In the genomic region with DNA sequence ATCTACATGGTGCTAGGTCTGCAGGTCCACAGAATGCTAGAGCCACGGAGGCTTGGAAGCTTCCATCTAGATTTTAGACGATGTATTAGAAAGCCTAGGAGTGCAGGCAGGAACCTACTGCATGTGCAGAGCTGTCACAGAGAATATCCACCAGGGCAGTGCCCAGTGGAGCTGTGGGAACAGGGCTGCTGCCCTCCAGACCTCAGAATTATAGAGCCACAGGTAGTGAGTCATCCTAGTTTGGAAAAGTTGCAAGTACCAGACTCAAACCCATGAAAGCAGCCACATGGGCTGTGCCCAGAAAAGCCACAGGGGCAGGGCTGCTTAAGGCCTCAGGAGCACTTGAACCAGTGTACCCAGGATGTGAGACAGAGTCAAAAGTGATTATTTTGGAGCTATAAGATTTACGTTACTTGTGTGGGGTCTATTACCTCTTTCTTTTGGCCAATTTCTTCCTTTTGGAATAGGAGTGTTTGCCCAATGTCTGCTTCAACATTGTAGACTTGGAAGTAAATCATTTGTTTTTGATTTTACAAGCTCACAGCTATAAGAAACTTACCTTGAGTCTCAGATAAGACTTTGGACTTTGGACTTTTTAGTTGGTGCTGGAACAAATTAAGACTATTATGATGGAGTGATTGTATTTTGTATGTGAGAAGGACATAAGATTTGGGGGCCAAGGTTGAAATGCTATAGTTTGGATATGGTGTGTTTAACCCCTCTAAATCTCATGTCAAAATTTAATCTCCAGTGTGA, we compare ENCODE assay signal across 22 cellular contexts.
DNase-seq lines count a peak whose midpoint lies in the region; ATAC-seq, FAIRE-seq and TF ChIP-seq lines count a peak whose summit lies in the region.
"Had no signal": no experiment of that assay in that cellular context is flagged by ENCODE, and none has a peak within 500 bp of the region (broad histone marks: within the 10 kb centered on the region; RNA-seq: fewer than 3 reads in every experiment).

No MANE protein-coding gene starts in this region.

- peaks cover 14 to 25% (median 15%) of the 10 kb centered on the region in 3 donors for H3K4me1 ChIP-seq in pancreas
- no peaks in the 10 kb centered on the region for H3K4me1 ChIP-seq in PC-3 (ENCODE audit: insufficient read depth, low read length)
- H3K4me1 ChIP-seq in upper lobe of right lung = no peaks in the 10 kb centered on the region
- H3K4me1 ChIP-seq in Peyer's patch = no peaks in the 10 kb centered on the region
- H3K4me1 ChIP-seq: A549, Caco-2 had no signal

- H3K9me3 ChIP-seq in pancreas (peaks cover 0 to 3% (median 0%) of the 10 kb centered on the region in 4 donors), PC-3 (ENCODE audit: low read length) (no peaks in the 10 kb centered on the region), upper lobe of right lung (no peaks in the 10 kb centered on the region), Peyer's patch (no peaks in the 10 kb centered on the region)
- H3K9me3 ChIP-seq: A549, Caco-2 had no signal

- H3K36me3 Mint-ChIP-seq in activated CD4-positive, alpha-beta memory T cell treated with anti-CD3 and anti-CD28 coated beads for 36 hours = no peaks in the 10 kb centered on the region
- H3K36me3 Mint-ChIP-seq: IgD-negative memory B cell had no signal

- no peaks in the 10 kb centered on the region for H3F3A ChIP-seq in PC-3 (ENCODE audit: low read length, unreplicated experiment)

- H3K36me3 ChIP-seq in pancreas (no peaks in the 10 kb centered on the region), PC-3 (ENCODE audit: low read depth, low read length) (no peaks in the 10 kb centered on the region), upper lobe of right lung (no peaks in the 10 kb centered on the region), Peyer's patch (no peaks in the 10 kb centered on the region)

- H2AFZ ChIP-seq in PC-3 (ENCODE audit: low read length) = no peak overlapping the region
- H2AFZ ChIP-seq: GM23338 had no signal

- FAIRE-seq in colon (lab: Jason Lieb, UNC) = peak; percentile 55
- FAIRE-seq in pancreas (lab: Jason Lieb, UNC) = no peak
- FAIRE-seq: A549, D721Med, H54, HepG2 had no signal

- POLR2A ChIA-PET in PC-3 (lab: Charles Lee; ENCODE audit: unreplicated experiment) = no interaction called here
- POLR2A ChIA-PET in activated CD4-positive, alpha-beta memory T cell treated with anti-CD3 and anti-CD28 coated beads for 36 hours (lab: Charles Lee) = no interaction called here

- H3K79me2 ChIP-seq in PC-3 (ENCODE audit: low read length) = no peaks in the 10 kb centered on the region

- H3K9ac ChIP-seq in PC-3 (ENCODE audit: low read length) = no peak overlapping the region

- H3K4me3 Mint-ChIP-seq in activated CD4-positive, alpha-beta memory T cell treated with anti-CD3 and anti-CD28 coated beads for 36 hours = no peak overlapping the region
- H3K4me3 Mint-ChIP-seq: CD4-positive, alpha-beta T cell; GM23338 had no signal

- H3K27ac Mint-ChIP-seq in activated CD4-positive, alpha-beta memory T cell treated with anti-CD3 and anti-CD28 coated beads for 36 hours = no peak overlapping the region
- H3K27ac Mint-ChIP-seq: CD4-positive, alpha-beta T cell; GM23338; IgD-negative memory B cell had no signal

- H3K4me1 Mint-ChIP-seq in activated CD4-positive, alpha-beta memory T cell treated with anti-CD3 and anti-CD28 coated beads for 36 hours (ENCODE audit: low read depth) = no peaks in the 10 kb centered on the region
- H3K4me1 Mint-ChIP-seq: GM23338, IgD-negative memory B cell had no signal

- H3K9me2 ChIP-seq in PC-3 (replicated peaks; ENCODE audit: low read length) = no peaks in the 10 kb centered on the region

- H3K27me3 Mint-ChIP-seq in activated CD4-positive, alpha-beta memory T cell treated with anti-CD3 and anti-CD28 coated beads for 36 hours = peaks cover 6% of the 10 kb centered on the region

- no TSS peak for BruUV-seq in PC-3 (replicated peaks; lab: Mats Ljungman, UMichigan)

- no peak overlapping the region for H3K4me2 ChIP-seq in PC-3 (ENCODE audit: low read length)
- H3K4me2 ChIP-seq: A549, GM23338 had no signal

- ATAC-seq in pancreas = peak; percentile 64 to 83 (median 76)
- ATAC-seq in PC-3 = no peak
- ATAC-seq in upper lobe of right lung = no peak
- ATAC-seq: A549, GM23338, HepG2 had no signal

- peak; percentile 14 for DNase-seq in HT-29 (ENCODE audit: low spot score)
- peak; percentile 3 for DNase-seq in M059J (ENCODE audit: low read depth)
- peak in 5 of 6 donors; percentile 19 to 52 (median 31) for DNase-seq in pancreas
- DNase-seq in PC-3 = no peak
- DNase-seq in activated CD4-positive, alpha-beta memory T cell treated with anti-CD3 and anti-CD28 coated beads for 36 hours = no peak
- DNase-seq in upper lobe of right lung = no peak
- DNase-seq in Peyer's patch = no peak
- DNase-seq: AML-193; Caco-2; CD4-positive, alpha-beta T cell; DMS79 treated with DMSO at 0.1 percent for 48 hours; GF-D8; HCEC 1CT had no signal

- CTCF ChIA-PET in PC-3 (lab: Charles Lee) = no interaction called here
- CTCF ChIA-PET in activated CD4-positive, alpha-beta memory T cell treated with anti-CD3 and anti-CD28 coated beads for 36 hours (lab: Charles Lee) = no interaction called here

- no peak for TF ChIP-seq POLR2A in Peyer's patch (IDR thresholded peaks at IDR 0.05)

- no peaks in the 10 kb centered on the region for H3K9me3 Mint-ChIP-seq in activated CD4-positive, alpha-beta memory T cell treated with anti-CD3 and anti-CD28 coated beads for 36 hours
- H3K9me3 Mint-ChIP-seq: CD4-positive, alpha-beta T cell; GM23338; IgD-negative memory B cell had no signal

- intact Hi-C loops in pancreas (cut with DNase I) = no loop called here
- intact Hi-C loops in PC-3 (cut with micrococcal nuclease) = no loop called here
- intact Hi-C loops in activated CD4-positive, alpha-beta memory T cell treated with anti-CD3 and anti-CD28 coated beads for 36 hours (cut with micrococcal nuclease) = no loop called here
- intact Hi-C loops in upper lobe of right lung (cut with DNase I) = no loop called here

- WGBS in pancreas, 2 donors = 51 to 63% methylated on average over 3 of the region's 3 CpGs

- no peaks in the 10 kb centered on the region for H4K20me1 ChIP-seq in PC-3 (ENCODE audit: low read length)

- H3K27ac ChIP-seq in pancreas = peak overlapping the region in 2 of 4 donors; percentile 44 to 60
- H3K27ac ChIP-seq in PC-3 (ENCODE audit: low read length) = no peak overlapping the region
- no peak overlapping the region for H3K27ac ChIP-seq in upper lobe of right lung
- no peak overlapping the region for H3K27ac ChIP-seq in Peyer's patch
- H3K27ac ChIP-seq: A549, C4-2B, HL-60 had no signal

- H3K27me3 ChIP-seq in pancreas (peaks cover 0 to 12% (median 0%) of the 10 kb centered on the region in 4 donors), PC-3 (ENCODE audit: low read length) (no peaks in the 10 kb centered on the region), upper lobe of right lung (no peaks in the 10 kb centered on the region), Peyer's patch (no peaks in the 10 kb centered on the region)

- H3K4me3 ChIP-seq in pancreas = no peak overlapping the region
- no peak overlapping the region for H3K4me3 ChIP-seq in PC-3 (ENCODE audit: low read length)
- H3K4me3 ChIP-seq in upper lobe of right lung = no peak overlapping the region
- no peak overlapping the region for H3K4me3 ChIP-seq in Peyer's patch
- H3K4me3 ChIP-seq: A549, GM23338 had no signal

- no peak for TF ChIP-seq CTCF in pancreas (IDR thresholded peaks at IDR 0.05)
- no peak for TF ChIP-seq CTCF in PC-3 (conservative IDR thresholded peaks at IDR 0.05; ENCODE audit: low read depth, low read length)
- TF ChIP-seq CTCF in upper lobe of right lung (IDR thresholded peaks at IDR 0.05) = no peak
- TF ChIP-seq CTCF in Peyer's patch (IDR thresholded peaks at IDR 0.05) = no peak

Comparison
In these comparisons a context has a peak if more than half of its experiments do, and no peak if none do; other contexts are left out.
1. DNase-seq: peak in HT-29 (single experiment), M059J (single experiment) and pancreas (5 of 6); none in PC-3 (single experiment), activated CD4-positive, alpha-beta memory T cell treated with anti-CD3 and anti-CD28 coated beads for 36 hours (single experiment), upper lobe of right lung (single experiment) and Peyer's patch (0 of 3).
2. ATAC-seq: peak in pancreas (4 of 4); none in PC-3 (single experiment) and upper lobe of right lung (single experiment).